In the genomic region with DNA sequence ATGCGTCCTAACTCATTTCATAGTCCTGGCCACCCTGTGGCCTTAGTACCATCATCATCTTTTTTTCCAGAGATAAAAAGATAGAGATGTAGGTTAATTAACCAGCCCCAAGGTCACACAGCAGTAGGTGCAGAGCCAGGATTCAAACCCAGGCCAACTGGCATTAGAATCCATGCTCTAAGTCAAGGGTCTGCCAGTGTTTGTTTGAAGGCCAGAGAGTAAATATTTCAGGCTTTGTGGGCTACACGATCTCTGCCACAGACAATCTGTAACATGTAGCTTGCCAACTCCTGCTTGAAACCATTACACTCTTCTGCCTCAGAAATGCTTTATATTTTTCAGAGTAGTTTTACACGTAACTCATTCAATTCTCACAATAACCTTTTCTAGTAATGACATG, we compare ENCODE assay signal across 24 cellular contexts.
"Had no signal": no experiment of that assay in that cellular context is flagged by ENCODE, and none has a peak within 500 bp of the region (broad histone marks: within the 10 kb centered on the region; RNA-seq: fewer than 3 reads in every experiment).

No MANE protein-coding gene starts in this region.

- ATAC-seq: activated CD4-positive, alpha-beta T cell treated with anti-CD3 and anti-CD28 coated beads for 36 hours; activated CD8-positive, alpha-beta T cell treated with anti-CD3 and anti-CD28 coated beads, Interleukin-2, amount 10 ng/mL, durations not matched to agents 7 days and 5 days had no signal

- H3K27ac ChIP-seq: adrenal gland, KMS-11, SJCRH30, WERI-Rb-1 had no signal

- H3K4me1 ChIP-seq: adrenal gland, breast epithelium had no signal

- H3K4me3 ChIP-seq: adrenal gland, breast epithelium, SJCRH30 had no signal

- DNase-seq: activated CD4-positive, alpha-beta T cell treated with anti-CD3 and anti-CD28 coated beads for 36 hours; activated CD4-positive, alpha-beta T cell treated with anti-CD3 and anti-CD28 coated beads, Interleukin-2, amount 50 U/mL, for 4 hours; activated CD8-positive, alpha-beta memory T cell treated with anti-CD3 and anti-CD28 coated beads, Interleukin-2, amount 50 U/mL, for 48 hours; activated CD8-positive, alpha-beta T cell treated with anti-CD3 and anti-CD28 coated beads, Interleukin-2, amount 10 ng/mL, durations not matched to agents 7 days and 5 days; activated naive CD4-positive, alpha-beta T cell treated with anti-CD3 and anti-CD28 coated beads, Interleukin-2, amount 50 U/mL, for 16 hours; activated naive CD8-positive, alpha-beta T cell treated with anti-CD3 and anti-CD28 coated beads, Interleukin-2, amount 10 ng/mL, durations not matched to agents 7 days and 5 days; activated T-cell treated with anti-CD3 and anti-CD28 coated beads, Interleukin-2, amount 50 U/mL, for 1 hour; adrenal gland; anterior cingulate cortex; central memory CD4-positive, alpha-beta T cell; NCI-H1105; NCI-H1436; NCI-H1694 treated with DMSO at 0.1 percent for 48 hours; NCI-H2171; NCI-H2227 treated with DMSO at 0.1 percent for 48 hours; NCI-H526; Right ventricle myocardium superior; RPMI8226; SJCRH30; SK-N-SH; T-helper 1 cell; WERI-Rb-1 had no signal

- H3K36me3 ChIP-seq: adrenal gland, breast epithelium, WERI-Rb-1 had no signal

- H3K4me2 ChIP-seq: KMS-11, SK-N-SH had no signal

- H3K9me3 ChIP-seq: adrenal gland, breast epithelium, SJCRH30, SK-N-SH had no signal

- H3K27me3 ChIP-seq: adrenal gland, breast epithelium, SJCRH30 had no signal

- H3K9ac ChIP-seq: KMS-11, SK-N-SH had no signal
